ENCODE assay signal across 15 cellular contexts in the genomic region with DNA sequence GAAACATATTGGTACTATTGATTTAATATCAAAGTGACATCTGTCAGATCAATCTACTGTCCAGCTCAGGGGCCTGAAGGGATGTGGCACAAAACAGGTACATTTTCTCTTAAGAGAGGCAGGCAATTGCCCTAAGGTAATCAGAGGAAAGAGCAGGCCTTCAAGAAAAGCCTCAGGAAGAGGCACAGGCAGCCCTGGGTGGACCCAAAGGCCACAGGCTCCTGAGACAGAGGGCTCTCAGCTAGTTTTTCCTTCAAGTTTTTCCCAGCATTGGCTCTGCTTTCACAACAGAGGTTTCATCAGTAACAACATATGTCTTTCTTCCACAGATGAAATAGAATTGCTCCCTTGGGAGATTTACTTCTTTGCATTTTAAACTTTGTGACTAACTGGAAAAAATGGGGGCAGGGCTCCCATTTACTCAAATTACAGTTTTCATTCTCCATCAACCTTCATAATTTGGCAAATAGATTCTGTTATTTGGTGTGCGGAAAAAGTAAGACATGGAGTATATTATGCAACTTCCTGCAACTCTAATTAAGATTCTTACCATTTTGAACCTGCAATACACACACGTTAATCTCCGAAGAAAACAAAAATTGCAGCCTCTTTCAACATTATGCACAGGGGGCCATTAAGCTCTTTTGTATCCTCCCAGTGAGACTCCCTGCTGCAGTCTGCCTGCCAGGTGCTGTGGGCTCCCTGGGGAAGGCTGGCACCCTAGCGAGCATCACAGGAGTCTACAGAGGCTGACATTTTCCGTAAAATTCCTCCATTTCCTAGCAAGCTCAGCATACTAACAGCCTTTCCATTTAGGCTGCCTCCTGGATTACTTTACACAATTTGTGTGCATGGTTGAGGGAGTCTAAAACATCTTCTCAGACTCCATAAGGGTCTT.
DNase-seq lines count a peak whose midpoint lies in the region; ATAC-seq, FAIRE-seq and TF ChIP-seq lines count a peak whose summit lies in the region.
"Had no signal": no experiment of that assay in that cellular context is flagged by ENCODE, and none has a peak within 500 bp of the region (broad histone marks: within the 10 kb centered on the region; RNA-seq: fewer than 3 reads in every experiment).

No MANE protein-coding gene starts in this region.

- no peaks in the 10 kb centered on the region for H3K79me1 ChIP-seq in mesenchymal stem cell (replicated peaks; ENCODE audit: low read length, poor library complexity, severe bottlenecking)

- no peak overlapping the region for H3K23ac ChIP-seq in mesenchymal stem cell (ENCODE audit: low read length in 2 of 2)

- H3K14ac ChIP-seq in mesenchymal stem cell (ENCODE audit: low read length in 2 of 2): no peak overlapping the region

- H3K4ac ChIP-seq in mesenchymal stem cell (ENCODE audit: low read depth in 1 of 2, low read length in 2 of 2): no peak overlapping the region

- no peak overlapping the region for H2BK5ac ChIP-seq in mesenchymal stem cell (ENCODE audit: low read depth, low read length, poor library complexity, severe bottlenecking)

- DNase-seq in D721Med (ENCODE audit: insufficient read length, low spot score) (no peak), HS-5 (ENCODE audit: low read depth) (peak; percentile 6), NCI-H69 (lab: John Stamatoyannopoulos, UW) (peak; percentile 93), mesenchymal stem cell (peak; percentile 45)
- DNase-seq in effector memory CD4-positive, alpha-beta T cell: no peak
- DNase-seq: activated CD4-positive, alpha-beta memory T cell treated with anti-CD3 and anti-CD28 coated beads, Interleukin-2, amount 10 ng/mL, durations not matched to agents 7 days and 5 days; caudate nucleus; DMS53; NCI-H2227 treated with DMSO at 0.1 percent for 48 hours; retina; substantia nigra had no signal

- no peak overlapping the region for H2BK120ac ChIP-seq in mesenchymal stem cell (ENCODE audit: low read depth, low read length)

- no peak overlapping the region for H4K8ac ChIP-seq in mesenchymal stem cell (ENCODE audit: low read length)

- H3K4me3 ChIP-seq in mesenchymal stem cell (ENCODE audit: insufficient read depth in 1 of 2, low read depth in 1 of 2, low read length in 2 of 2): no peak overlapping the region
- H3K4me3 ChIP-seq in effector memory CD4-positive, alpha-beta T cell (ENCODE audit: insufficient read depth, low read depth, low read length, poor library complexity, severe bottlenecking): no peak overlapping the region
- H3K4me3 ChIP-seq: gastroesophageal sphincter had no signal

- no peaks in the 10 kb centered on the region for H3K9me3 ChIP-seq in mesenchymal stem cell (ENCODE audit: control insufficient read depth, low read length)
- no peaks in the 10 kb centered on the region for H3K9me3 ChIP-seq in effector memory CD4-positive, alpha-beta T cell (ENCODE audit: control insufficient read depth, low read length)
- H3K9me3 ChIP-seq: gastroesophageal sphincter had no signal

- H3K4me2 ChIP-seq in mesenchymal stem cell (ENCODE audit: low read length, poor library complexity, severe bottlenecking): no peak overlapping the region

- TF ChIP-seq CTCF in D721Med (IDR thresholded peaks at IDR 0.05; ENCODE audit: insufficient read depth, missing control alignments): no peak

- no peaks in the 10 kb centered on the region for H3K4me1 ChIP-seq in mesenchymal stem cell (ENCODE audit: control insufficient read depth, insufficient read depth, low read depth, low read length)
- no peaks in the 10 kb centered on the region for H3K4me1 ChIP-seq in effector memory CD4-positive, alpha-beta T cell (ENCODE audit: control insufficient read depth, insufficient read depth, low read length, poor library complexity, severe bottlenecking)
- H3K4me1 ChIP-seq: gastroesophageal sphincter had no signal

- no peak overlapping the region for H2BK15ac ChIP-seq in mesenchymal stem cell (ENCODE audit: low read depth, poor library complexity, severe bottlenecking)

- H2AK5ac ChIP-seq in mesenchymal stem cell (ENCODE audit: low read length, severe bottlenecking): no peak overlapping the region

- H3K27ac ChIP-seq in mesenchymal stem cell (ENCODE audit: low read length, poor library complexity, severe bottlenecking): no peak overlapping the region
- H3K27ac ChIP-seq in effector memory CD4-positive, alpha-beta T cell (ENCODE audit: insufficient read depth, low read length, poor library complexity, severe bottlenecking): no peak overlapping the region
- H3K27ac ChIP-seq: gastroesophageal sphincter had no signal

- no peak overlapping the region for H3K18ac ChIP-seq in mesenchymal stem cell (ENCODE audit: low read depth in 1 of 2, low read length in 2 of 2)

- no peaks in the 10 kb centered on the region for H3K36me3 ChIP-seq in mesenchymal stem cell (ENCODE audit: control insufficient read depth in 1 of 2, insufficient read depth in 2 of 2, low read depth in 1 of 2, low read length in 2 of 2)
- H3K36me3 ChIP-seq in effector memory CD4-positive, alpha-beta T cell (ENCODE audit: control insufficient read depth, insufficient read depth, low read length): no peaks in the 10 kb centered on the region
- H3K36me3 ChIP-seq: gastroesophageal sphincter had no signal

- H2BK12ac ChIP-seq in mesenchymal stem cell (ENCODE audit: low read length in 2 of 2): no peak overlapping the region

- no peaks in the 10 kb centered on the region for H3K27me3 ChIP-seq in mesenchymal stem cell (ENCODE audit: control insufficient read depth in 1 of 2, insufficient read depth in 1 of 2, low read length in 2 of 2)
- no peaks in the 10 kb centered on the region for H3K27me3 ChIP-seq in effector memory CD4-positive, alpha-beta T cell (replicated peaks; ENCODE audit: control insufficient read depth, insufficient read depth, low read length, poor library complexity, severe bottlenecking)
- H3K27me3 ChIP-seq: gastroesophageal sphincter had no signal

- FAIRE-seq in D721Med (lab: Jason Lieb, UNC): peak; percentile 46

- H3K9ac ChIP-seq in mesenchymal stem cell (ENCODE audit: low read length): no peak overlapping the region

- WGBS in mesenchymal stem cell: 75% methylated on average over 4 of the region's 5 CpGs

- ATAC-seq in GM18870 (IDR thresholded peaks at IDR 0.05; ENCODE audit: unreplicated experiment) (no peak), GM21717 (IDR thresholded peaks at IDR 0.05; ENCODE audit: unreplicated experiment) (no peak)
- ATAC-seq: gastroesophageal sphincter; natural killer cell treated with Interleukin-12 subunit alpha and Interleukin-12 subunit beta and Interleukin-15 and Interleukin-18, amount 100 ng/mL, for 72 hours had no signal

- no peak overlapping the region for H2AFZ ChIP-seq in mesenchymal stem cell (ENCODE audit: low read depth, low read length)

- H4K91ac ChIP-seq in mesenchymal stem cell (ENCODE audit: low read length): no peak overlapping the region

Comparison
In these comparisons a context has a peak if more than half of its experiments do, and no peak if none do; other contexts are left out.
1. DNase-seq: peak in HS-5 (single experiment), NCI-H69 (single experiment) and mesenchymal stem cell (single experiment); none in D721Med (single experiment) and effector memory CD4-positive, alpha-beta T cell (0 of 3).